18 cellular contexts compared by ENCODE assay signal in genomic region chr4:7880681-7881080, GRCh38. TPM values are rescaled to one million over a fixed set of nuclear protein-coding genes. Genes with fewer than 3 reads are reported as not detected.
DNase-seq lines count a peak whose midpoint lies in the region; ATAC-seq, FAIRE-seq and TF ChIP-seq lines count a peak whose summit lies in the region.
"Had no signal": no experiment of that assay in that cellular context is flagged by ENCODE, and none has a peak within 500 bp of the region (broad histone marks: within the 10 kb centered on the region; RNA-seq: fewer than 3 reads in every experiment).

No MANE protein-coding gene starts in this region.

- no peak overlapping the region for H3K4me3 ChIP-seq in A549
- no peak overlapping the region for H3K4me3 ChIP-seq in GM23248
- no peak overlapping the region for H3K4me3 ChIP-seq in brain microvascular endothelial cell (ENCODE audit: low read depth, low read length)
- H3K4me3 ChIP-seq in upper lobe of left lung = no peak overlapping the region
- H3K4me3 ChIP-seq: Peyer's patch, thyroid gland had no signal

- FAIRE-seq in A549 (lab: Jason Lieb, UNC) = no peak
- FAIRE-seq: G401.6, kidney had no signal

- CTCF ChIA-PET in A549 (lab: Yijun Ruan, JAX) = no interaction called here

- no peaks in the 10 kb centered on the region for H3K27me3 Mint-ChIP-seq in nephron (ENCODE audit: low read depth)
- peaks cover 10 to 27% (median 13%) of the 10 kb centered on the region in 3 donors for H3K27me3 Mint-ChIP-seq in CD14-positive monocyte (ENCODE audit: low read depth in 3 of 3)
- H3K27me3 Mint-ChIP-seq: activated CD4-positive, alpha-beta T cell treated with anti-CD3 and anti-CD28 coated beads, Interleukin-2, amount 10 ng/mL, durations not matched to agents 24 days and 14 days had no signal

- TF ChIP-seq EP300 in A549 (IDR thresholded peaks at IDR 0.05) = no peak
- TF ChIP-seq EP300 in upper lobe of left lung (IDR thresholded peaks at IDR 0.05) = no peak

- H3K9me2 ChIP-seq in GM23248 (ENCODE audit: insufficient read depth) = no peaks in the 10 kb centered on the region

- H3K27ac ChIP-seq in A549 = peak overlapping the region; percentile 88 to 96
- H3K27ac ChIP-seq in GM23248 = peak overlapping the region; percentile 11; the same call in 1 of the 2 replicates
- peak overlapping the region; percentile 83 for H3K27ac ChIP-seq in brain microvascular endothelial cell
- H3K27ac ChIP-seq in upper lobe of left lung = no peak overlapping the region
- H3K27ac ChIP-seq: Peyer's patch, thyroid gland had no signal

- H4K20me1 ChIP-seq in GM23248 (ENCODE audit: insufficient read depth) = no peaks in the 10 kb centered on the region

- H3K27me3 ChIP-seq in GM23248 (replicated peaks; ENCODE audit: insufficient read depth) = no peaks in the 10 kb centered on the region
- H3K27me3 ChIP-seq in brain microvascular endothelial cell (replicated peaks) = no peaks in the 10 kb centered on the region
- no peaks in the 10 kb centered on the region for H3K27me3 ChIP-seq in upper lobe of left lung
- H3K27me3 ChIP-seq: Peyer's patch, thyroid gland had no signal

- H3K4me2 ChIP-seq in A549 (peak overlapping the region; percentile 86), GM23248 (ENCODE audit: unreplicated experiment) (no peak overlapping the region)

- H3K4me1 ChIP-seq in A549 (peaks cover 82% of the 10 kb centered on the region), GM23248 (ENCODE audit: insufficient read depth) (peaks cover 64% of the 10 kb centered on the region), upper lobe of left lung (peaks cover 0 to 13% (median 4%) of the 10 kb centered on the region in 4 donors)

- H3K9me3 Mint-ChIP-seq in nephron (no peaks in the 10 kb centered on the region), CD14-positive monocyte (peaks cover 0 to 2% (median 0%) of the 10 kb centered on the region in 7 donors)
- H3K9me3 Mint-ChIP-seq: activated CD4-positive, alpha-beta T cell treated with anti-CD3 and anti-CD28 coated beads, Interleukin-2, amount 10 ng/mL, durations not matched to agents 24 days and 14 days; stimulated activated memory B cell treated with anti-CD40 and anti-IgM and Interleukin-4, amounts not matched to agents 10 μg/mL and 1 μg/mL and 100 μg/mL, for 72 hours had no signal

- TF ChIP-seq POLR2A in A549 (IDR thresholded peaks at IDR 0.05; ENCODE audit: low read length) (no peak), upper lobe of left lung (IDR thresholded peaks at IDR 0.05) (no peak)

- no peak for DNase-seq in A549 (ENCODE audit: low read depth in 1 of 2, low spot score in 1 of 2)
- no peak for DNase-seq in GM23248
- no peak for DNase-seq in brain microvascular endothelial cell
- no peak for DNase-seq in HuH-7 (ENCODE audit: low spot score)
- DNase-seq in upper lobe of left lung = no peak
- DNase-seq in NCI-H1048 (lab: John Stamatoyannopoulos, UW) = no peak
- no peak for DNase-seq in CD14-positive monocyte (ENCODE audit: low spot score)
- DNase-seq: activated CD4-positive, alpha-beta T cell treated with anti-CD3 and anti-CD28 coated beads, Interleukin-2, amount 10 ng/mL, durations not matched to agents 24 days and 14 days; anterior cingulate cortex; kidney; NCI-H1105 treated with DMSO at 0.1 percent for 48 hours; NCI-H774; Peyer's patch; retina; thyroid gland had no signal

- TF ChIP-seq RAD21 in A549 (conservative IDR thresholded peaks at IDR 0.05 in 1 of 2, IDR thresholded peaks at IDR 0.05 in 1 of 2) = no peak

- H3K4me1 Mint-ChIP-seq in nephron (peaks cover 69% of the 10 kb centered on the region), CD14-positive monocyte (no peaks in the 10 kb centered on the region)
- H3K4me1 Mint-ChIP-seq: stimulated activated memory B cell treated with anti-CD40 and anti-IgM and Interleukin-4, amounts not matched to agents 10 μg/mL and 1 μg/mL and 100 μg/mL, for 72 hours had no signal

- no peak overlapping the region for H2AFZ ChIP-seq in GM23248

- H3K4me3 Mint-ChIP-seq in nephron (peak overlapping the region in 1 of 3 experiments; percentile 28), CD14-positive monocyte (no peak overlapping the region)
- H3K4me3 Mint-ChIP-seq: activated CD4-positive, alpha-beta T cell treated with anti-CD3 and anti-CD28 coated beads, Interleukin-2, amount 10 ng/mL, durations not matched to agents 24 days and 14 days; stimulated activated memory B cell treated with anti-CD40 and anti-IgM and Interleukin-4, amounts not matched to agents 10 μg/mL and 1 μg/mL and 100 μg/mL, for 72 hours had no signal

- H3K36me3 Mint-ChIP-seq in nephron (ENCODE audit: low read depth) (peaks cover 11% of the 10 kb centered on the region), CD14-positive monocyte (no peaks in the 10 kb centered on the region)
- H3K36me3 Mint-ChIP-seq: stimulated activated memory B cell treated with anti-CD40 and anti-IgM and Interleukin-4, amounts not matched to agents 10 μg/mL and 1 μg/mL and 100 μg/mL, for 72 hours had no signal

- POLR2A ChIA-PET in A549 (lab: Yijun Ruan, JAX) = interaction anchor here (1.0 kb wide), 1 partner anchor 57 kb away, joined by 3 read pairs; no protein-coding TSS in a partner anchor

- TF ChIP-seq CTCF in A549 (IDR thresholded peaks at IDR 0.05) (no peak), brain microvascular endothelial cell (IDR thresholded peaks at IDR 0.05; ENCODE audit: low read depth, low read length, missing control alignments) (no peak), nephron (IDR thresholded peaks at IDR 0.05; ENCODE audit: unreplicated experiment in 3 of 3) (no peak), upper lobe of left lung (IDR thresholded peaks at IDR 0.05) (no peak), CD14-positive monocyte (IDR thresholded peaks at IDR 0.05) (no peak)

- H3K79me2 ChIP-seq in GM23248 (ENCODE audit: insufficient read depth) = peaks cover 100% of the 10 kb centered on the region

- WGBS in A549 (ENCODE audit: missing lambda C conversion rate) = 65% methylated on average over 7 of the region's 7 CpGs
- 80 to 82% methylated on average over 7 of the region's 7 CpGs for WGBS in GM23248 (ENCODE audit: low coverage in 1 of 2, low lambda C conversion rate in 2 of 2, missing lambda C conversion rate in 2 of 2), 2 experiments
- 82 to 83% methylated on average over 7 of the region's 7 CpGs for WGBS in upper lobe of left lung, 2 donors

- no peaks in the 10 kb centered on the region for H3K9me3 ChIP-seq in A549
- H3K9me3 ChIP-seq in GM23248 (ENCODE audit: low read depth) = no peaks in the 10 kb centered on the region
- H3K9me3 ChIP-seq in upper lobe of left lung = no peaks in the 10 kb centered on the region
- H3K9me3 ChIP-seq: Peyer's patch, thyroid gland had no signal

- in situ Hi-C loops in GM23248 (cut with MboI) (no loop called here), brain microvascular endothelial cell (cut with HindIII; ENCODE audit: low pct_ligation_motif_present, low sequenced_read_pairs) (no loop called here)

- H3K9ac ChIP-seq in GM23248 = no peak overlapping the region

- peak overlapping the region; percentile 37 to 81 (median 76) for H3K27ac Mint-ChIP-seq in nephron
- no peak overlapping the region for H3K27ac Mint-ChIP-seq in CD14-positive monocyte
- H3K27ac Mint-ChIP-seq: activated CD4-positive, alpha-beta T cell treated with anti-CD3 and anti-CD28 coated beads, Interleukin-2, amount 10 ng/mL, durations not matched to agents 24 days and 14 days; stimulated activated memory B cell treated with anti-CD40 and anti-IgM and Interleukin-4, amounts not matched to agents 10 μg/mL and 1 μg/mL and 100 μg/mL, for 72 hours had no signal

- intact Hi-C loops in CD14-positive monocyte (cut with micrococcal nuclease) = no loop called here

- H3K36me3 ChIP-seq in GM23248 (ENCODE audit: low read depth) (no peaks in the 10 kb centered on the region), brain microvascular endothelial cell (replicated peaks) (no peaks in the 10 kb centered on the region), upper lobe of left lung (no peaks in the 10 kb centered on the region)
- H3K36me3 ChIP-seq: Peyer's patch, thyroid gland had no signal

- ATAC-seq in A549 (no peak; a peak in 1 of 6 replicates), upper lobe of left lung (ENCODE audit: low FRiP score in 2 of 2) (no peak)
- ATAC-seq: stimulated activated memory B cell treated with anti-CD40 and anti-IgM and Interleukin-4, amounts not matched to agents 10 μg/mL and 1 μg/mL and 100 μg/mL, for 72 hours had no signal

- H3F3A ChIP-seq in GM23248 (ENCODE audit: insufficient read depth) = peaks cover 57% of the 10 kb centered on the region

TF ChIP-seq in A549, 52 proteins besides CTCF, POLR2A, EP300 and RAD21:
- TF ChIP-seq ESRRA (IDR thresholded peaks at IDR 0.05; ENCODE audit: borderline replicate concordance, low read length) = no peak
- TF ChIP-seq MYC (IDR thresholded peaks at IDR 0.05; ENCODE audit: borderline replicate concordance, low read length) = no peak
- no peak for TF ChIP-seq HOXA7 (CRISPR knock-in tag; IDR thresholded peaks at IDR 0.05)

RNA-seq across cellular contexts. Expression of gene AFAP1, which starts 59.0 kb away (rescaled TPM):
- polyA plus RNA-seq in A549 (2011; rRNA removed) = 18.9 and 25.4 TPM in 2 replicates
- polyA plus RNA-seq in A549 (2012; cell fraction: cytosol; rRNA removed) = 20.3 and 26.9 TPM in 2 replicates
- polyA plus RNA-seq in A549 (2012; cell fraction: nucleus; rRNA removed) = 38.1 and 45.2 TPM in 2 replicates
- 29.6 to 37.6 TPM (median 33.0 TPM) in 3 replicates for polyA plus RNA-seq in A549 (2017; fragmentation: RNase III; extraction: RNeasy Plus Mini Kit Qiagen cat#74134 plus additional on column Dnase treatment)
- 32.4 and 38.2 TPM in 2 replicates for polyA minus RNA-seq in A549 (2011; rRNA and poly(A)+ RNA removed)
- total RNA-seq in GM23248 (2014; rRNA removed; shearing (Covaris generic)) = 103 and 152 TPM in 2 replicates
- 52.0 and 54.4 TPM in 2 replicates for polyA plus RNA-seq in GM23248 (2016; fragmentation: Nextera tagmentation; extraction: Ambion mirVana)
- total RNA-seq in upper lobe of left lung = 10 to 100 TPM; 10.9 to 26.7 (median 19.2) TPM
- not detected for polyA plus RNA-seq in CD14-positive monocyte

Comparison
In these comparisons a context has a peak if more than half of its experiments do, and no peak if none do; other contexts are left out.
1. H3K27ac ChIP-seq: peak in A549 (2 of 2), GM23248 (single experiment) and brain microvascular endothelial cell (single experiment); none in upper lobe of left lung (0 of 4).
2. H3K27ac Mint-ChIP-seq: peak in nephron (3 of 3); none in CD14-positive monocyte (0 of 7).
3. RNA of gene AFAP1, which starts 59.0 kb away (polyA plus RNA-seq): 52.0 to 54.4 TPM in GM23248 and 18.9 to 45.2 TPM in A549; not detected in CD14-positive monocyte; every median in the first group is over 10 times any median in the second.